8 cellular contexts compared by ENCODE assay signal in the genomic region with DNA sequence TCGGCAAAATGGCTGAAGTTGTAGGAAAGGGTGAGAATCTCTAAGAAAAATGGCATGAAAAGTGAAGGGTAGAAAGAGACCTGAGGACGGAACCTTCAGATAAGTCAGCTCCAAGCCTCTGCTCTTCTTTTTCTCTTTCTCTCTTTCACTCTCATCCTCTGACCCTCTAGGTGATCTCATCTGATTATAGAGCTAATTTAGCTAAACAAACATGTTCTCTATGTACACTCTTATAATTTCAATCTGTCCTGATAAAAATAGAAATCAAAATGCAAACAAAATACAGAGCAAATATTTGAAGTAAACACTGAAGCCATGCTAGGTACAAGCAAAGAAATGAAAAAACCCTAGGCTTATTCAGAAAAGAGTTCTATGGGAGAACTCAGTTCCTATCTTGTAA.
"Had no signal": no experiment of that assay in that cellular context is flagged by ENCODE, and none has a peak within 500 bp of the region (broad histone marks: within the 10 kb centered on the region; RNA-seq: fewer than 3 reads in every experiment).

No MANE protein-coding gene starts in this region.

- H3K27ac ChIP-seq: lower lobe of right lung, ovary, sigmoid colon, thyroid gland had no signal

- H3K4me3 Mint-ChIP-seq: activated naive CD4-positive, alpha-beta T cell treated with anti-CD3 and anti-CD28 coated beads, Interleukin-2, amount 50 U/mL, for 24 hours; brain had no signal

- H3K9me3 ChIP-seq: lower lobe of right lung, ovary, sigmoid colon, thyroid gland had no signal

- H3K27me3 ChIP-seq: ovary, sigmoid colon, thyroid gland had no signal

- H3K27ac Mint-ChIP-seq: brain had no signal

- H3K27me3 Mint-ChIP-seq: activated naive CD4-positive, alpha-beta T cell treated with anti-CD3 and anti-CD28 coated beads, Interleukin-2, amount 50 U/mL, for 24 hours had no signal

- H3K4me1 ChIP-seq: lower lobe of right lung, sigmoid colon, thyroid gland had no signal

- ATAC-seq: lower lobe of right lung had no signal

- H3K36me3 ChIP-seq: lower lobe of right lung, ovary, sigmoid colon, thyroid gland had no signal

- DNase-seq: amygdala; effector CD8-positive, alpha-beta T cell; lower lobe of right lung; ovary; sigmoid colon; thyroid gland had no signal

- H3K9me3 Mint-ChIP-seq: activated naive CD4-positive, alpha-beta T cell treated with anti-CD3 and anti-CD28 coated beads, Interleukin-2, amount 50 U/mL, for 24 hours had no signal

- H3K4me3 ChIP-seq: lower lobe of right lung, ovary, sigmoid colon, thyroid gland had no signal
